26 cellular contexts compared by ENCODE assay signal in the genomic region with DNA sequence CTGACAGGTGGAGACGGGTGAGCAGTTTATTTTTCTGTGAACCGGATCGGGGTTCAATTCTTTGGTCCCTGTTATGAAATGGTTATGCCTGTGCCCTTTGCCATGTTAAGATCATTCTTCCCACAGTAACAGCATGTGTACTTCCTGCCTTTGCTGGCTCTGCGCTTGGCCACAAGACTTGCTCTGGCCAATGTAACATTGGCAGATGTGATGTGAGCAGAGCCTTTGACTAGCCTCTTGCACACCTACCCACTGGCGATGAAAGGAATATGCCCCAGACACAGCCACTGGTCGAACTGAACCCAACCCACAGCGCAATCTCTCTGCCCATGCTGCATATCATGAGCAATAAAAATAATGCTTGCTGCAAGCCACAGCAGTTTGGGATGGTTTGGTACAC. TPM values are rescaled to one million over a fixed set of nuclear protein-coding genes. Genes with fewer than 3 reads are reported as not detected.
A peak's percentile ranks its signal among the peaks of the same experiment; 100 is the strongest.
DNase-seq lines count a peak whose midpoint lies in the region; ATAC-seq, FAIRE-seq and TF ChIP-seq lines count a peak whose summit lies in the region.
"Had no signal": no experiment of that assay in that cellular context is flagged by ENCODE, and none has a peak within 500 bp of the region (broad histone marks: within the 10 kb centered on the region; RNA-seq: fewer than 3 reads in every experiment).

No MANE protein-coding gene starts in this region.

- no peaks in the 10 kb centered on the region for H3K9me3 ChIP-seq in HepG2 (ENCODE audit: low read length)
- no peaks in the 10 kb centered on the region for H3K9me3 ChIP-seq in right lobe of liver
- H3K9me3 ChIP-seq in esophagus (ENCODE audit: control insufficient read depth in 2 of 2, insufficient read depth in 1 of 2, low read depth in 1 of 2, low read length in 1 of 2): no peaks in the 10 kb centered on the region
- no peaks in the 10 kb centered on the region for H3K9me3 ChIP-seq in smooth muscle cell (replicated peaks; ENCODE audit: low read depth)

- no peaks in the 10 kb centered on the region for H4K20me1 ChIP-seq in HepG2 (ENCODE audit: insufficient read depth, low read length)
- H4K20me1 ChIP-seq in smooth muscle cell (ENCODE audit: low read depth): peaks cover 24% of the 10 kb centered on the region

- POLR2A ChIA-PET in HepG2 (lab: Yijun Ruan, JAX): no interaction called here

- no peak for TF ChIP-seq CTCF in HepG2 (CRISPR knock-in tag; IDR thresholded peaks at IDR 0.05)
- no peak for TF ChIP-seq CTCF in right lobe of liver (IDR thresholded peaks at IDR 0.05)
- no peak for TF ChIP-seq CTCF in smooth muscle cell (IDR thresholded peaks at IDR 0.05; ENCODE audit: borderline replicate concordance, insufficient read depth, poor library complexity, severe bottlenecking)

- H3K27me3 ChIP-seq in HepG2 (ENCODE audit: control insufficient read depth in 1 of 2, insufficient read depth in 2 of 2, low read length in 2 of 2) (no peaks in the 10 kb centered on the region), right lobe of liver (no peaks in the 10 kb centered on the region), esophagus (ENCODE audit: control insufficient read depth in 1 of 2, insufficient read depth in 2 of 2, low read length in 2 of 2) (no peaks in the 10 kb centered on the region), smooth muscle cell (ENCODE audit: low read depth) (no peaks in the 10 kb centered on the region)

- BruUV-seq in HepG2 (replicated peaks; lab: Mats Ljungman, UMichigan): no TSS peak

- peaks cover 55% of the 10 kb centered on the region for H3F3A ChIP-seq in smooth muscle cell (ENCODE audit: low read depth)

- H3K4me3 ChIP-seq in HepG2 (replicated peaks in 1 of 3; ENCODE audit: insufficient read depth in 1 of 3, low read depth in 2 of 3, low read length in 3 of 3): no peak overlapping the region
- H3K4me3 ChIP-seq in right lobe of liver: no peak overlapping the region
- H3K4me3 ChIP-seq in esophagus (ENCODE audit: low read depth in 1 of 2, low read length in 2 of 2): no peak overlapping the region
- no peak overlapping the region for H3K4me3 ChIP-seq in smooth muscle cell

- in situ Hi-C loops in HepG2 (cut with HindIII; ENCODE audit: extremely low pct_ligation_motif_present, low pct_unique_long_range_greater_than_20kb): loop anchor here (10.0 kb wide), 1 partner anchor 207 kb away; the partner anchor contains the start of genes MKKS and SLX4IP

- H3K79me2 ChIP-seq in HepG2 (ENCODE audit: insufficient read depth, low read length): no peaks in the 10 kb centered on the region
- H3K79me2 ChIP-seq in smooth muscle cell (ENCODE audit: low read depth): peaks cover 10% of the 10 kb centered on the region

- WGBS in HepG2 (ENCODE audit: low lambda C conversion rate): 98% methylated on average over 7 of the region's 7 CpGs
- 91% methylated on average over 5 of the region's 7 CpGs for WGBS in right lobe of liver (ENCODE audit: insufficient coverage, low coverage, low lambda C conversion rate, missing lambda C conversion rate)
- WGBS in esophagus, 2 donors: 87 to 91% methylated on average over 7 of the region's 7 CpGs
- WGBS in smooth muscle cell (ENCODE audit: low lambda C conversion rate): 92% methylated on average over 7 of the region's 7 CpGs

- H3K36me3 ChIP-seq in HepG2 (replicated peaks in 1 of 2; ENCODE audit: control insufficient read depth in 1 of 2, insufficient read depth in 2 of 2, low read length in 2 of 2) (peaks cover 66 to 87% of the 10 kb centered on the region in 2 experiments), right lobe of liver (peaks cover 0 to 12% (median 5%) of the 10 kb centered on the region in 4 donors), esophagus (ENCODE audit: control insufficient read depth in 2 of 2, insufficient read depth in 2 of 2, low read length in 1 of 2) (peaks cover 22 to 66% of the 10 kb centered on the region in 2 donors), smooth muscle cell (ENCODE audit: low read depth) (peaks cover 6% of the 10 kb centered on the region)

- DNase-seq in HepG2 (ENCODE audit: low spot score): no peak
- DNase-seq in right lobe of liver: no peak
- DNase-seq in smooth muscle cell (lab: John Stamatoyannopoulos, UW; ENCODE audit: unreplicated experiment): no peak
- no peak for DNase-seq in NOMO-1 treated with DMSO at 0.1 percent for 48 hours (lab: John Stamatoyannopoulos, UW; ENCODE audit: unreplicated experiment)
- DNase-seq in NCI-H82 treated with DMSO at 0.1 percent for 48 hours (lab: John Stamatoyannopoulos, UW; ENCODE audit: unreplicated experiment): no peak
- DNase-seq: AML-193; C1 segment of cervical spinal cord; Calu3; CD8-positive, alpha-beta memory T cell; DMS153; GDM1; Karpas-422; MV-4-11; NCI-H1105 treated with DMSO at 0.1 percent for 48 hours; NCI-H2029 treated with DMSO at 0.1 percent for 48 hours; NCI-H2171; NCI-H345; NCI-H524; NCI-H82; OCI-M1 had no signal

- H2AFZ ChIP-seq in HepG2 (ENCODE audit: low read length): no peak overlapping the region
- no peak overlapping the region for H2AFZ ChIP-seq in smooth muscle cell (ENCODE audit: low read depth)

- CTCF ChIA-PET in HepG2 (lab: Yijun Ruan, JAX; ENCODE audit: low intra/inter-chr PET ratio, low total read pairs): no interaction called here

- TF ChIP-seq EP300 in HepG2 (IDR thresholded peaks at IDR 0.05; ENCODE audit: low read depth in 2 of 2, low read length in 2 of 2) (no peak), HepG2 (CRISPR knock-in tag; IDR thresholded peaks at IDR 0.05; ENCODE audit: borderline replicate concordance) (no peak)

- no peak for ATAC-seq in HepG2
- no peak for ATAC-seq in right lobe of liver
- ATAC-seq in GM19035 (IDR thresholded peaks at IDR 0.05; ENCODE audit: unreplicated experiment): no peak
- ATAC-seq: Right ventricle myocardium inferior had no signal

- no peaks in the 10 kb centered on the region for H3K4me1 ChIP-seq in HepG2 (ENCODE audit: insufficient read depth, low read length)
- H3K4me1 ChIP-seq in right lobe of liver: no peaks in the 10 kb centered on the region
- peaks cover 5 to 10% of the 10 kb centered on the region in 2 donors for H3K4me1 ChIP-seq in esophagus (ENCODE audit: control insufficient read depth in 2 of 2, insufficient read depth in 2 of 2, low read length in 1 of 2)
- H3K4me1 ChIP-seq in smooth muscle cell (ENCODE audit: low read depth): peaks cover 45% of the 10 kb centered on the region

- TF ChIP-seq POLR2A in HepG2 (IDR thresholded peaks at IDR 0.05; ENCODE audit: insufficient read depth in 1 of 2, low read depth in 2 of 2, low read length in 2 of 2) (no peak), right lobe of liver (IDR thresholded peaks at IDR 0.05) (no peak)

- H3K4me2 ChIP-seq in HepG2 (ENCODE audit: low read depth, low read length) (no peak overlapping the region), smooth muscle cell (no peak overlapping the region)

- intact Hi-C loops in HepG2 (cut with micrococcal nuclease; ENCODE audit: unreplicated experiment): no loop called here
- intact Hi-C loops in right lobe of liver (cut with DNase I): no loop called here

- no peak for TF ChIP-seq RAD21 in HepG2 (CRISPR knock-in tag; IDR thresholded peaks at IDR 0.05)

- no peak overlapping the region for H3K27ac ChIP-seq in HepG2 (ENCODE audit: extremely low read length, insufficient read depth, low read length)
- H3K27ac ChIP-seq in right lobe of liver: no peak overlapping the region
- H3K27ac ChIP-seq in esophagus (ENCODE audit: low read depth in 2 of 2, low read length in 1 of 2): peak overlapping the region; percentile 7 to 72
- H3K27ac ChIP-seq in smooth muscle cell (ENCODE audit: low read depth): peak overlapping the region; percentile 72

- H3K9ac ChIP-seq in HepG2 (ENCODE audit: insufficient read depth, low read depth, low read length) (no peak overlapping the region), smooth muscle cell (ENCODE audit: low read depth) (no peak overlapping the region)

- FAIRE-seq in HepG2 (lab: Jason Lieb, UNC): no peak
- FAIRE-seq: GM18507, GM19239, RCC 7860 had no signal

TF ChIP-seq in HepG2, 621 proteins besides CTCF, POLR2A, EP300 and RAD21 (continues in another document):
- no peak for TF ChIP-seq IRF2 (CRISPR knock-in tag; IDR thresholded peaks at IDR 0.05)
- no peak for TF ChIP-seq PRMT3 (CRISPR knock-in tag; IDR thresholded peaks at IDR 0.05; ENCODE audit: borderline replicate concordance, low read depth)
- TF ChIP-seq POLR2AphosphoS5 (IDR thresholded peaks at IDR 0.05; ENCODE audit: low read depth, low read length): 0 out of 2 replicates have a peak, but pooled peaks have one; percentile 16
- no peak for TF ChIP-seq MAF1 (CRISPR knock-in tag; IDR thresholded peaks at IDR 0.05; ENCODE audit: borderline replicate concordance)

RNA-seq across cellular contexts. Expression of gene JAG1, which starts 31.9 kb away (rescaled TPM):
- total RNA-seq in HepG2 (2016; rRNA removed; fragmentation: Illumina TruSeq; extraction: Trizol) (18.1 and 56.3 TPM in 2 replicates), right lobe of liver (1 to 10 TPM; 3.1 to 8.5 (median 6.7) TPM), smooth muscle cell (126 and 135 TPM in 2 replicates)
- total RNA-seq in HepG2 (2016; cell fraction: cytosol; rRNA removed; fragmentation: Illumina TruSeq; extraction: Trizol; ENCODE audit: low read depth): 30.6 and 34.3 TPM in 2 replicates
- 15.5 and 55.3 TPM in 2 replicates for total RNA-seq in HepG2 (2016; cell fraction: insoluble cytoplasmic fraction; rRNA removed; fragmentation: Illumina TruSeq; extraction: Trizol)
- total RNA-seq in HepG2 (2016; cell fraction: membrane; rRNA removed; fragmentation: Illumina TruSeq; extraction: Trizol): 13.4 and 15.1 TPM in 2 replicates
- 102 and 121 TPM in 2 replicates for total RNA-seq in HepG2 (2016; cell fraction: nucleus; rRNA removed; fragmentation: Illumina TruSeq; extraction: Trizol)
- polyA plus RNA-seq in HepG2 (2011; rRNA removed) (43.0 and 47.1 TPM in 2 replicates), esophagus (10 to 100 TPM; 36.5 to 48.8 TPM), smooth muscle cell (45.0 and 73.6 TPM in 2 replicates)
- polyA plus RNA-seq in HepG2 (2011; cell fraction: cytosol; rRNA removed): 33.0 and 33.7 TPM in 2 replicates
- polyA plus RNA-seq in HepG2 (2011; cell fraction: nucleus; rRNA removed): 120 and 155 TPM in 2 replicates
- polyA plus RNA-seq in HepG2 (2012): 35.8 and 54.0 TPM in 2 replicates
- 0.86 and 1.3 TPM in 2 replicates for polyA plus RNA-seq in HepG2 (2016; cell fraction: cytosol; fragmentation: Illumina TruSeq; extraction: Trizol; ENCODE audit: low read depth)
- 9.4 and 10.2 TPM in 2 replicates for polyA plus RNA-seq in HepG2 (2016; cell fraction: insoluble cytoplasmic fraction; fragmentation: Illumina TruSeq; extraction: Trizol; ENCODE audit: low read depth)
- polyA plus RNA-seq in HepG2 (2016; cell fraction: membrane; fragmentation: Illumina TruSeq; extraction: Trizol; ENCODE audit: low read depth): 2.2 and 3.0 TPM in 2 replicates
- polyA plus RNA-seq in HepG2 (2016; cell fraction: nucleus; fragmentation: Illumina TruSeq; extraction: Trizol; ENCODE audit: insufficient read depth, low read depth): 112 and 122 TPM in 2 replicates
- polyA minus RNA-seq in HepG2 (2011; rRNA and poly(A)+ RNA removed; ENCODE audit: low replicate concordance): 8.0 and 192 TPM in 2 replicates
- 103 and 108 TPM in 2 replicates for polyA minus RNA-seq in HepG2 (2011; cell fraction: cytosol; rRNA and poly(A)+ RNA removed)
- polyA minus RNA-seq in HepG2 (2011; cell fraction: nucleus; rRNA and poly(A)+ RNA removed): 248 and 302 TPM in 2 replicates

Comparison
In these comparisons a context has a peak if more than half of its experiments do, and no peak if none do; other contexts are left out.
1. H3K27ac ChIP-seq: peak in esophagus (2 of 2) and smooth muscle cell (single experiment); none in HepG2 (single experiment) and right lobe of liver (0 of 3).